25 cellular contexts compared by ENCODE assay signal in the genomic region with DNA sequence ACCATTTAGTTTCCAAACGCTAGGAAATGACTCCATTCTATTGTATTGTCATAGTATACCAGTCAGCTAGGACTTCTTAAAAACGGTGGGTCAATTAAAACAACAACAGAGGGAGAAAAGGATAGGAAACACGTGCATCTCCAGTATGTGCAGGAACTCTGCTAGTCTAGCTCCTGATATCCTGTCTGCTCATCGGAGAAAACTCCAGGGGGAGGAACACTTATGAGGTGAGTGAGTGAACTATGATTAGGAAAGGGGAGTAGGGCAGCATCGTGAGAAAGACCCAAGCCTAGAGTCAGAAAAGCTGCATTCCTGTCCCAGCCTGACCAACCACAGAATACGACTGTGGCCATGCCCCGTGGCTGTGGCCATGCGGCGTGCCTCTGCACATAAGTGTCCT. TPM values are rescaled to one million over a fixed set of nuclear protein-coding genes. Genes with fewer than 3 reads are reported as not detected.
A peak's percentile ranks its signal among the peaks of the same experiment; 100 is the strongest.
DNase-seq lines count a peak whose midpoint lies in the region; ATAC-seq, FAIRE-seq and TF ChIP-seq lines count a peak whose summit lies in the region.
"Had no signal": no experiment of that assay in that cellular context is flagged by ENCODE, and none has a peak within 500 bp of the region (broad histone marks: within the 10 kb centered on the region; RNA-seq: fewer than 3 reads in every experiment).

No MANE protein-coding gene starts in this region.

- no peaks in the 10 kb centered on the region for H4K20me1 ChIP-seq in IMR-90 (ENCODE audit: insufficient read depth, low read length)
- H4K20me1 ChIP-seq: BLaER1 had no signal

- no peaks in the 10 kb centered on the region for H3K9me3 ChIP-seq in IMR-90 (ENCODE audit: control insufficient read depth, insufficient read depth, low read length)
- no peaks in the 10 kb centered on the region for H3K9me3 ChIP-seq in trophoblast cell (ENCODE audit: insufficient read depth, low read depth, low read length)
- no peaks in the 10 kb centered on the region for H3K9me3 ChIP-seq in body of pancreas
- H3K9me3 ChIP-seq: MG63, SJSA1 had no signal

- H3K4me1 ChIP-seq in IMR-90 (ENCODE audit: control insufficient read depth, insufficient read depth, low read length) (no peaks in the 10 kb centered on the region), trophoblast cell (ENCODE audit: control insufficient read depth in 1 of 2, insufficient read depth in 2 of 2, low read length in 2 of 2) (peaks cover 7 to 8% of the 10 kb centered on the region in 2 experiments), body of pancreas (no peaks in the 10 kb centered on the region)
- H3K4me1 ChIP-seq: BLaER1, SJSA1 had no signal

- H3K9me1 ChIP-seq in IMR-90 (ENCODE audit: insufficient read depth, low read length), result no peaks in the 10 kb centered on the region

- peak; percentile 25 for DNase-seq in IMR-90
- DNase-seq in brain microvascular endothelial cell, result peak; percentile 16
- DNase-seq in foreskin fibroblast, result peak; percentile 7 to 27
- peak; percentile 74 to 82 for DNase-seq in trophoblast cell
- DNase-seq in body of pancreas, result no peak
- DNase-seq in D721Med (ENCODE audit: insufficient read length, low spot score), result no peak
- DNase-seq in NK-92 treated with Interleukin-12 subunit alpha and Interleukin-12 subunit beta, amount 100 ng/mL, for 24 hours (lab: John Stamatoyannopoulos, UW), result no peak
- DNase-seq: CD4-positive, CD25-positive, alpha-beta regulatory T cell; HCEC 1CT; KBM-7; MG63; NCI-H1105 treated with DMSO at 0.1 percent for 48 hours; NCI-H146; NCI-H1930; NCI-H2107; NCI-H446; NCI-H524 treated with DMSO at 0.1 percent for 48 hours; NCI-H774; PC-9; Right ventricle myocardium superior had no signal

- dilution Hi-C loops in IMR-90 (cut with HindIII; ENCODE audit: low sequenced_read_pairs, unreplicated experiment), result no loop called here

- TF ChIP-seq RAD21 in IMR-90 (IDR thresholded peaks at IDR 0.05; ENCODE audit: low read length), result no peak

- H3K36me3 ChIP-seq in IMR-90 (ENCODE audit: control insufficient read depth, insufficient read depth, low read length) (no peaks in the 10 kb centered on the region), brain microvascular endothelial cell (replicated peaks) (no peaks in the 10 kb centered on the region), trophoblast cell (ENCODE audit: control insufficient read depth in 1 of 2, insufficient read depth in 2 of 2, low read length in 2 of 2) (no peaks in the 10 kb centered on the region), body of pancreas (replicated peaks in 1 of 2; ENCODE audit: insufficient read depth in 1 of 2, low read depth in 2 of 2) (no peaks in the 10 kb centered on the region)
- H3K36me3 ChIP-seq: MG63, SJSA1 had no signal

- H3K4me2 ChIP-seq in IMR-90 (ENCODE audit: low read depth, low read length) (no peak overlapping the region), trophoblast cell (ENCODE audit: low read length) (no peak overlapping the region)
- H3K4me2 ChIP-seq: BLaER1, PC-9 had no signal

- no peak overlapping the region for H2BK15ac ChIP-seq in IMR-90 (ENCODE audit: low read depth, low read length)

- CTCF ChIA-PET in IMR-90 (lab: Yijun Ruan, JAX), result interaction anchor here (1.0 kb wide), 1 partner anchor 15 kb away, joined by 3 read pairs; no protein-coding TSS in a partner anchor

- H2AFZ ChIP-seq in IMR-90 (replicated peaks; ENCODE audit: low read length, poor library complexity), result no peak overlapping the region
- no peak overlapping the region for H2AFZ ChIP-seq in trophoblast cell (ENCODE audit: insufficient read depth, low read length, poor library complexity)
- H2AFZ ChIP-seq: PC-9 had no signal

- H2BK12ac ChIP-seq in trophoblast cell (ENCODE audit: low read length), result no peak overlapping the region

- no peak for TF ChIP-seq POLR2A in IMR-90 (IDR thresholded peaks at IDR 0.05; ENCODE audit: low read depth, low read length)
- no peak for TF ChIP-seq POLR2A in body of pancreas (IDR thresholded peaks at IDR 0.05)

- ATAC-seq in IMR-90 (ENCODE audit: low read depth), result no peak
- ATAC-seq in body of pancreas, result no peak
- no peak for ATAC-seq in HG03280 (IDR thresholded peaks at IDR 0.05; ENCODE audit: unreplicated experiment)
- ATAC-seq: HepG2 had no signal

- H3K56ac ChIP-seq in IMR-90 (ENCODE audit: extremely low read depth, insufficient read depth, low read length), result no peak overlapping the region

- no peak overlapping the region for H4K91ac ChIP-seq in IMR-90 (ENCODE audit: insufficient read depth, low read depth, low read length)
- no peak overlapping the region for H4K91ac ChIP-seq in trophoblast cell (ENCODE audit: low read depth, low read length)

- H2AK5ac ChIP-seq in IMR-90 (ENCODE audit: low read depth, low read length), result no peak overlapping the region
- H2AK5ac ChIP-seq in trophoblast cell (ENCODE audit: low read length), result no peak overlapping the region

- no peak overlapping the region for H2AK9ac ChIP-seq in IMR-90 (replicated peaks; ENCODE audit: low read depth, low read length, poor library complexity)

- in situ Hi-C loops in IMR-90 (cut with MboI; ENCODE audit: low sequenced_read_pairs) (no loop called here), brain microvascular endothelial cell (cut with HindIII; ENCODE audit: low pct_ligation_motif_present, low sequenced_read_pairs) (no loop called here)

- intact Hi-C loops in IMR-90 (cut with micrococcal nuclease), result no loop called here
- intact Hi-C loops in body of pancreas (cut with DNase I), result no loop called here

- no peak overlapping the region for H3K23ac ChIP-seq in IMR-90 (ENCODE audit: low read depth, low read length)
- H3K23ac ChIP-seq in trophoblast cell (ENCODE audit: low read length), result no peak overlapping the region

- H4K5ac ChIP-seq in IMR-90 (ENCODE audit: low read depth, low read length), result no peak overlapping the region

- H3K79me1 ChIP-seq in IMR-90 (ENCODE audit: low read depth in 1 of 2, low read length in 2 of 2), result no peaks in the 10 kb centered on the region
- peaks cover 3% of the 10 kb centered on the region for H3K79me1 ChIP-seq in trophoblast cell (ENCODE audit: low read length)

- no peak overlapping the region for H4K12ac ChIP-seq in trophoblast cell (ENCODE audit: low read depth, low read length)

- H3K4ac ChIP-seq in IMR-90 (ENCODE audit: low read depth, low read length), result no peak overlapping the region
- H3K4ac ChIP-seq in trophoblast cell (ENCODE audit: low read depth, low read length), result no peak overlapping the region

- H2BK20ac ChIP-seq in IMR-90 (ENCODE audit: low read depth, low read length), result no peak overlapping the region

- H3K14ac ChIP-seq in IMR-90 (replicated peaks; ENCODE audit: low read depth, low read length) (no peak overlapping the region), trophoblast cell (ENCODE audit: low read length) (no peak overlapping the region)

- 52% methylated on average over 2 of the region's 9 CpGs; no CpG with 5 or more reads in 1 of the 2 experiments for WGBS in IMR-90 (ENCODE audit: extremely low coverage in 2 of 2, insufficient read length in 1 of 2), 2 experiments
- no CpG with 5 or more reads among the region's 9 CpGs for WGBS in trophoblast cell (ENCODE audit: extremely low coverage, insufficient coverage, insufficient read length)
- WGBS in body of pancreas, 2 donors, result 79 to 86% methylated on average over 9 of the region's 9 CpGs

- H3K18ac ChIP-seq in IMR-90 (ENCODE audit: low read depth, low read length) (no peak overlapping the region), trophoblast cell (ENCODE audit: low read length) (no peak overlapping the region)

- no peak overlapping the region for H2BK120ac ChIP-seq in IMR-90 (ENCODE audit: low read depth, low read length)
- H2BK120ac ChIP-seq in trophoblast cell (ENCODE audit: insufficient read depth, low read length, poor library complexity), result no peak overlapping the region

- no peak overlapping the region for H3K9ac ChIP-seq in IMR-90 (ENCODE audit: low read depth, low read length)
- no peak overlapping the region for H3K9ac ChIP-seq in trophoblast cell (ENCODE audit: low read length)
- H3K9ac ChIP-seq: BLaER1 had no signal

- no peak overlapping the region for H3K4me3 ChIP-seq in IMR-90 (ENCODE audit: insufficient read depth, low read depth, low read length)
- no peak overlapping the region for H3K4me3 ChIP-seq in brain microvascular endothelial cell (ENCODE audit: low read depth, low read length)
- no peak overlapping the region for H3K4me3 ChIP-seq in foreskin fibroblast (ENCODE audit: low read depth in 1 of 2, low read length in 2 of 2)
- no peak overlapping the region for H3K4me3 ChIP-seq in trophoblast cell (ENCODE audit: low read depth, low read length)
- no peak overlapping the region for H3K4me3 ChIP-seq in body of pancreas
- H3K4me3 ChIP-seq: BLaER1, MG63, PC-9, SJSA1 had no signal

- FAIRE-seq in D721Med (lab: Jason Lieb, UNC), result no peak
- FAIRE-seq: H1, HepG2 had no signal

- no peaks in the 10 kb centered on the region for H3K79me2 ChIP-seq in trophoblast cell (ENCODE audit: control insufficient read depth, insufficient read depth, low read length, poor library complexity)

- no TSS peak for BruUV-seq in IMR-90 (replicated peaks; lab: Mats Ljungman, UMichigan)

- TF ChIP-seq CTCF in IMR-90 (conservative IDR thresholded peaks at IDR 0.05; ENCODE audit: low read depth, low read length), result no peak
- no peak for TF ChIP-seq CTCF in brain microvascular endothelial cell (IDR thresholded peaks at IDR 0.05; ENCODE audit: low read depth, low read length, missing control alignments)
- TF ChIP-seq CTCF in foreskin fibroblast (IDR thresholded peaks at IDR 0.05; ENCODE audit: low read depth, low read length), result no peak
- TF ChIP-seq CTCF in body of pancreas (IDR thresholded peaks at IDR 0.05), result no peak
- no peak for TF ChIP-seq CTCF in D721Med (IDR thresholded peaks at IDR 0.05; ENCODE audit: insufficient read depth, missing control alignments)

- POLR2A ChIA-PET in IMR-90 (lab: Charles Lee; ENCODE audit: unreplicated experiment), result no interaction called here

- H3K27me3 ChIP-seq in IMR-90 (ENCODE audit: control insufficient read depth, insufficient read depth, low read length), result no peaks in the 10 kb centered on the region
- H3K27me3 ChIP-seq in brain microvascular endothelial cell (replicated peaks), result no peaks in the 10 kb centered on the region
- no peaks in the 10 kb centered on the region for H3K27me3 ChIP-seq in trophoblast cell (ENCODE audit: insufficient read depth, low read length)
- no peaks in the 10 kb centered on the region for H3K27me3 ChIP-seq in body of pancreas
- H3K27me3 ChIP-seq: BLaER1, MG63, SJSA1 had no signal

- H3K27ac ChIP-seq in IMR-90 (ENCODE audit: insufficient read depth, low read length), result no peak overlapping the region
- no peak overlapping the region for H3K27ac ChIP-seq in brain microvascular endothelial cell
- H3K27ac ChIP-seq in trophoblast cell (ENCODE audit: low read depth, low read length), result no peak overlapping the region
- H3K27ac ChIP-seq in body of pancreas, result no peak overlapping the region
- H3K27ac ChIP-seq: BLaER1, PC-9, SJSA1 had no signal

- H4K8ac ChIP-seq in IMR-90 (ENCODE audit: low read depth in 2 of 2, low read length in 2 of 2) (no peak overlapping the region), trophoblast cell (ENCODE audit: low read depth, low read length) (no peak overlapping the region)

- H2BK5ac ChIP-seq in IMR-90 (ENCODE audit: low read depth, low read length, poor library complexity, severe bottlenecking), result no peak overlapping the region
- no peak overlapping the region for H2BK5ac ChIP-seq in trophoblast cell (ENCODE audit: low read depth, low read length, poor library complexity)

RNA-seq across cellular contexts. Expression of gene DTNB, which starts 34.2 kb away (rescaled TPM):
- 3.6 and 3.8 TPM in 2 replicates for total RNA-seq in IMR-90 (2012; rRNA removed)
- polyA plus RNA-seq in IMR-90 (2012; rRNA removed), result 5.3 and 5.7 TPM in 2 replicates
- 3.8 and 4.7 TPM in 2 replicates for polyA plus RNA-seq in IMR-90 (2012; cell fraction: cytosol; rRNA removed)
- polyA plus RNA-seq in IMR-90 (2012; cell fraction: nucleus; rRNA removed; ENCODE audit: low replicate concordance), result 8.1 and 12.6 TPM in 2 replicates
- 6.2 and 6.6 TPM in 2 replicates for polyA plus RNA-seq in trophoblast cell (2013)
- total RNA-seq in body of pancreas, result 10 to 100 TPM; 17.8 to 22.6 TPM

Comparison
In these comparisons a context has a peak if more than half of its experiments do, and no peak if none do; other contexts are left out.
1. DNase-seq: peak in IMR-90 (single experiment), brain microvascular endothelial cell (single experiment), foreskin fibroblast (2 of 2) and trophoblast cell (2 of 2); none in body of pancreas (0 of 4), D721Med (single experiment) and NK-92 treated with Interleukin-12 subunit alpha and Interleukin-12 subunit beta, amount 100 ng/mL, for 24 hours (single experiment).